In genomic region chr2:239236808-239237205, GRCh38 we compare ENCODE assay signal across 14 cellular contexts.
A peak's percentile ranks its signal among the peaks of the same experiment; 100 is the strongest.
DNase-seq lines count a peak whose midpoint lies in the region; ATAC-seq and TF ChIP-seq lines count a peak whose summit lies in the region.
"Had no signal": no experiment of that assay in that cellular context is flagged by ENCODE, and none has a peak within 500 bp of the region (broad histone marks: within the 10 kb centered on the region; RNA-seq: fewer than 3 reads in every experiment).

No MANE protein-coding gene starts in this region.

- ATAC-seq in naive thymus-derived CD4-positive, alpha-beta T cell: peak; percentile 43
- ATAC-seq in PC-3 (no peak), GM21447 (IDR thresholded peaks at IDR 0.05; ENCODE audit: unreplicated experiment) (no peak), SK-N-SH treated with all-trans-retinoic acid at 6 μM for 48 hours (no peak), GM18517 (IDR thresholded peaks at IDR 0.05; ENCODE audit: unreplicated experiment) (no peak)

- H3K9me3 Mint-ChIP-seq in CD14-positive monocyte: no peaks in the 10 kb centered on the region
- no peaks in the 10 kb centered on the region for H3K9me3 Mint-ChIP-seq in naive thymus-derived CD4-positive, alpha-beta T cell
- H3K9me3 Mint-ChIP-seq: activated naive CD4-positive, alpha-beta T cell treated with anti-CD3 and anti-CD28 coated beads, Interleukin-2, amount 50 U/mL, for 24 hours; naive B cell had no signal

- CTCF ChIA-PET in naive thymus-derived CD4-positive, alpha-beta T cell (lab: Charles Lee): no interaction called here
- CTCF ChIA-PET in PC-3 (lab: Charles Lee): no interaction called here

- H3K27ac ChIP-seq in naive thymus-derived CD4-positive, alpha-beta T cell (ENCODE audit: low read depth, low read length): no peak overlapping the region
- H3K27ac ChIP-seq in PC-3 (ENCODE audit: low read length): no peak overlapping the region

- no peak overlapping the region for H3K4me3 ChIP-seq in naive thymus-derived CD4-positive, alpha-beta T cell (ENCODE audit: low read length)
- H3K4me3 ChIP-seq in PC-3 (ENCODE audit: low read length): no peak overlapping the region
- H3K4me3 ChIP-seq: Peyer's patch had no signal

- no peaks in the 10 kb centered on the region for H3K27me3 ChIP-seq in naive thymus-derived CD4-positive, alpha-beta T cell (ENCODE audit: control insufficient read depth in 2 of 2, insufficient read depth in 2 of 2, low read length in 2 of 2)
- H3K27me3 ChIP-seq in PC-3 (ENCODE audit: low read length): no peaks in the 10 kb centered on the region
- H3K27me3 ChIP-seq: Peyer's patch had no signal

- H3K9me3 ChIP-seq in naive thymus-derived CD4-positive, alpha-beta T cell (ENCODE audit: control insufficient read depth in 2 of 3, low read length in 3 of 3): no peaks in the 10 kb centered on the region
- no peaks in the 10 kb centered on the region for H3K9me3 ChIP-seq in PC-3 (ENCODE audit: low read length)
- H3K9me3 ChIP-seq: Peyer's patch had no signal

- H3K27ac Mint-ChIP-seq in CD14-positive monocyte: peak overlapping the region; percentile 52 to 87 (median 77)
- peak overlapping the region in 2 of 9 donors; percentile 53 to 55 for H3K27ac Mint-ChIP-seq in naive thymus-derived CD4-positive, alpha-beta T cell
- H3K27ac Mint-ChIP-seq: activated naive CD4-positive, alpha-beta T cell treated with anti-CD3 and anti-CD28 coated beads, Interleukin-2, amount 50 U/mL, for 24 hours; naive B cell had no signal

- peaks cover 0 to 3% (median 0%) of the 10 kb centered on the region in 3 donors for H3K27me3 Mint-ChIP-seq in CD14-positive monocyte (ENCODE audit: low read depth in 3 of 3)
- H3K27me3 Mint-ChIP-seq in naive thymus-derived CD4-positive, alpha-beta T cell: peaks cover 0 to under 1% (median 0%) of the 10 kb centered on the region in 5 donors
- H3K27me3 Mint-ChIP-seq: activated naive CD4-positive, alpha-beta T cell treated with anti-CD3 and anti-CD28 coated beads, Interleukin-2, amount 50 U/mL, for 24 hours had no signal

- TF ChIP-seq CTCF in CD14-positive monocyte (IDR thresholded peaks at IDR 0.05): no peak
- no peak for TF ChIP-seq CTCF in PC-3 (conservative IDR thresholded peaks at IDR 0.05; ENCODE audit: low read depth, low read length)

- no peak overlapping the region for H3K9ac ChIP-seq in PC-3 (ENCODE audit: low read length)

- H3K36me3 ChIP-seq in naive thymus-derived CD4-positive, alpha-beta T cell (ENCODE audit: control insufficient read depth in 2 of 3, insufficient read depth in 3 of 3, low read length in 3 of 3): no peaks in the 10 kb centered on the region
- no peaks in the 10 kb centered on the region for H3K36me3 ChIP-seq in PC-3 (ENCODE audit: low read depth, low read length)
- H3K36me3 ChIP-seq: Peyer's patch had no signal

- no peaks in the 10 kb centered on the region for H4K20me1 ChIP-seq in PC-3 (ENCODE audit: low read length)

- H3K36me3 Mint-ChIP-seq in CD14-positive monocyte: peaks cover 25 to 38% of the 10 kb centered on the region in 2 donors
- peaks cover 0 to 23% (median 4%) of the 10 kb centered on the region in 5 donors for H3K36me3 Mint-ChIP-seq in naive thymus-derived CD4-positive, alpha-beta T cell

- H3K4me1 Mint-ChIP-seq in CD14-positive monocyte: peaks cover 91% of the 10 kb centered on the region
- peaks cover 31 to 89% (median 68%) of the 10 kb centered on the region in 7 donors for H3K4me1 Mint-ChIP-seq in naive thymus-derived CD4-positive, alpha-beta T cell

- BruUV-seq in PC-3 (replicated peaks; lab: Mats Ljungman, UMichigan): no TSS peak

- DNase-seq in CD14-positive monocyte (ENCODE audit: low spot score) (peak; percentile 27), Kasumi-1 (lab: John Stamatoyannopoulos, UW) (peak; percentile 19 to 29), SKM-1 (lab: John Stamatoyannopoulos, UW; ENCODE audit: unreplicated experiment) (peak; percentile 62), PC-3 (no peak)
- DNase-seq in naive thymus-derived CD4-positive, alpha-beta T cell: no peak
- DNase-seq: naive B cell, NCI-H1048, NCI-H226, T-helper 1 cell had no signal

- no peaks in the 10 kb centered on the region for H3F3A ChIP-seq in PC-3 (ENCODE audit: low read length, unreplicated experiment)

- peak overlapping the region; percentile 56 to 83 for H3K4me3 Mint-ChIP-seq in CD14-positive monocyte
- peak overlapping the region in 3 of 10 donors; percentile 15 to 56 (median 43) for H3K4me3 Mint-ChIP-seq in naive thymus-derived CD4-positive, alpha-beta T cell
- H3K4me3 Mint-ChIP-seq: activated naive CD4-positive, alpha-beta T cell treated with anti-CD3 and anti-CD28 coated beads, Interleukin-2, amount 50 U/mL, for 24 hours; naive B cell had no signal

- POLR2A ChIA-PET in naive thymus-derived CD4-positive, alpha-beta T cell (lab: Charles Lee): interaction anchor here (0.9 to 3.6 kb wide), 2 partner anchors 15 to 29 kb away, joined by 3 to 14 read pairs; no protein-coding TSS in a partner anchor
- POLR2A ChIA-PET in PC-3 (lab: Charles Lee; ENCODE audit: unreplicated experiment): no interaction called here

- no peak overlapping the region for H3K4me2 ChIP-seq in PC-3 (ENCODE audit: low read length)

- intact Hi-C loops in CD14-positive monocyte (cut with micrococcal nuclease): no loop called here
- intact Hi-C loops in naive thymus-derived CD4-positive, alpha-beta T cell (cut with micrococcal nuclease): loop anchor here in 1 of 2 donors (10.0 kb wide), 1 partner anchor 52 kb away; no protein-coding TSS in a partner anchor
- intact Hi-C loops in PC-3 (cut with micrococcal nuclease): no loop called here

- no peaks in the 10 kb centered on the region for H3K79me2 ChIP-seq in PC-3 (ENCODE audit: low read length)

- no peaks in the 10 kb centered on the region for H3K9me2 ChIP-seq in PC-3 (replicated peaks; ENCODE audit: low read length)

- H3K4me1 ChIP-seq in naive thymus-derived CD4-positive, alpha-beta T cell (ENCODE audit: control insufficient read depth in 2 of 2, insufficient read depth in 2 of 2, low read length in 2 of 2): peaks cover 4 to 13% of the 10 kb centered on the region in 2 donors
- H3K4me1 ChIP-seq in PC-3 (ENCODE audit: insufficient read depth, low read length): no peaks in the 10 kb centered on the region

- H2AFZ ChIP-seq in PC-3 (ENCODE audit: low read length): no peak overlapping the region

TF ChIP-seq in SK-N-SH treated with all-trans-retinoic acid at 6 μM for 48 hours, 23 proteins besides CTCF, POLR2A, EP300 and RAD21:
- TF ChIP-seq RARB (CRISPR knock-in tag; IDR thresholded peaks at IDR 0.05): no peak
- no peak for TF ChIP-seq ZNF70 (CRISPR knock-in tag; IDR thresholded peaks at IDR 0.05)
- TF ChIP-seq PATZ1 (CRISPR knock-in tag; IDR thresholded peaks at IDR 0.05; ENCODE audit: borderline replicate concordance): no peak
- no peak for TF ChIP-seq CSDC2 (CRISPR knock-in tag; IDR thresholded peaks at IDR 0.05)
- TF ChIP-seq ARNTL (CRISPR knock-in tag; IDR thresholded peaks at IDR 0.05; ENCODE audit: borderline replicate concordance, low read depth): no peak
- no peak for TF ChIP-seq BACH2 (CRISPR knock-in tag; IDR thresholded peaks at IDR 0.05; ENCODE audit: borderline replicate concordance)

Comparison
In these comparisons a context has a peak if more than half of its experiments do, and no peak if none do; other contexts are left out.
1. DNase-seq: peak in CD14-positive monocyte (single experiment), Kasumi-1 (2 of 2) and SKM-1 (single experiment); none in naive thymus-derived CD4-positive, alpha-beta T cell (0 of 9) and PC-3 (single experiment).